In genomic region chr1:27725374-27726172, GRCh38 we compare ENCODE assay signal across 8 cellular contexts. TPM values are rescaled to one million over a fixed set of nuclear protein-coding genes. Genes with fewer than 3 reads are reported as not detected.
DNase-seq lines count a peak whose midpoint lies in the region; ATAC-seq, FAIRE-seq and TF ChIP-seq lines count a peak whose summit lies in the region.

FAM76A (plus strand) TSS chr1:27725961; CDS start chr1:27726081, 120 bp downstream.

- in situ Hi-C loops in astrocyte of the cerebellum (cut with HindIII; ENCODE audit: low sequenced_read_pairs): no loop called here

- intact Hi-C loops in aorta (cut with DNase I): loop anchor here (2.0 kb wide), 2 partner anchors 47 to 53 kb away; partner anchors contain the start of genes STX12 (in 2 of the 2) and IFI6 (in 1 of the 2)

- H3K4me3 ChIP-seq in astrocyte of the cerebellum (ENCODE audit: low read depth, low read length) (peak within 1 kb of the TSS; percentile 84), rectal smooth muscle tissue (ENCODE audit: low read length) (peak within 1 kb of the TSS; percentile 86), aorta (ENCODE audit: low read length in 2 of 2) (peak within 1 kb of the TSS; percentile 60 to 61)

- H3K36me3 ChIP-seq in rectal smooth muscle tissue (ENCODE audit: control insufficient read depth, insufficient read depth, low read length) (no peaks in the 10 kb centered on the region), aorta (ENCODE audit: control insufficient read depth in 1 of 2, insufficient read depth in 2 of 2, low read length in 1 of 2) (no peaks in the 10 kb centered on the region)

- H3K27me3 ChIP-seq in rectal smooth muscle tissue (ENCODE audit: control insufficient read depth, insufficient read depth, low read length): no peaks in the 10 kb centered on the region
- no peaks in the 10 kb centered on the region for H3K27me3 ChIP-seq in aorta (ENCODE audit: control insufficient read depth in 1 of 2, insufficient read depth in 2 of 2, low read length in 1 of 2)

- peaks cover 5% of the 10 kb centered on the region for H3K4me1 ChIP-seq in rectal smooth muscle tissue (ENCODE audit: control insufficient read depth, insufficient read depth, low read length)
- H3K4me1 ChIP-seq in aorta (ENCODE audit: control insufficient read depth in 1 of 2, insufficient read depth in 2 of 2, low read length in 2 of 2): no peaks in the 10 kb centered on the region

- ATAC-seq in HG02981 (IDR thresholded peaks at IDR 0.05; ENCODE audit: unreplicated experiment): peak; percentile 94
- peak; percentile 100 for ATAC-seq in aorta (ENCODE audit: low FRiP score)

- peak; percentile 99 for FAIRE-seq in GM18507 (lab: Jason Lieb, UNC)

- peak within 1 kb of the TSS; percentile 38 for H3K9ac ChIP-seq in rectal smooth muscle tissue (ENCODE audit: low read length)

- H3K9me3 ChIP-seq in aorta (ENCODE audit: control insufficient read depth, low read length): no peaks in the 10 kb centered on the region

- DNase-seq in GM18507 (ENCODE audit: extremely low spot score, insufficient read length, low read depth) (peak; percentile 99), NCI-H2029 (lab: John Stamatoyannopoulos, UW) (peak; percentile 99), T-helper 22 cell (ENCODE audit: low read depth) (peak; percentile 98), astrocyte of the cerebellum (ENCODE audit: low read depth) (peak; percentile 98), hepatic stellate cell (ENCODE audit: low spot score) (peak; percentile 99), aorta (peak; percentile 99 to 100)

- H3K27ac ChIP-seq in rectal smooth muscle tissue (ENCODE audit: low read depth, low read length) (peak within 1 kb of the TSS; percentile 89), aorta (ENCODE audit: low read depth in 1 of 2, low read length in 2 of 2) (peak within 1 kb of the TSS in 1 of 2 donors; percentile 83)

- peak; percentile 47 for TF ChIP-seq CTCF in astrocyte of the cerebellum (IDR thresholded peaks at IDR 0.05; ENCODE audit: low read depth, low read length, missing control alignments)

- WGBS in aorta, 2 donors: 1% methylated on average over 69 to 72 of the region's 72 CpGs

RNA-seq across cellular contexts. Expression of gene FAM76A, which starts in this region (rescaled TPM):
- total RNA-seq in aorta: 10 to 100 TPM; 14.4 to 18.9 TPM
- polyA plus RNA-seq in aorta: 1 to 10 TPM; 5.9 to 8.0 TPM
